17 cellular contexts compared by ENCODE assay signal in the genomic region with DNA sequence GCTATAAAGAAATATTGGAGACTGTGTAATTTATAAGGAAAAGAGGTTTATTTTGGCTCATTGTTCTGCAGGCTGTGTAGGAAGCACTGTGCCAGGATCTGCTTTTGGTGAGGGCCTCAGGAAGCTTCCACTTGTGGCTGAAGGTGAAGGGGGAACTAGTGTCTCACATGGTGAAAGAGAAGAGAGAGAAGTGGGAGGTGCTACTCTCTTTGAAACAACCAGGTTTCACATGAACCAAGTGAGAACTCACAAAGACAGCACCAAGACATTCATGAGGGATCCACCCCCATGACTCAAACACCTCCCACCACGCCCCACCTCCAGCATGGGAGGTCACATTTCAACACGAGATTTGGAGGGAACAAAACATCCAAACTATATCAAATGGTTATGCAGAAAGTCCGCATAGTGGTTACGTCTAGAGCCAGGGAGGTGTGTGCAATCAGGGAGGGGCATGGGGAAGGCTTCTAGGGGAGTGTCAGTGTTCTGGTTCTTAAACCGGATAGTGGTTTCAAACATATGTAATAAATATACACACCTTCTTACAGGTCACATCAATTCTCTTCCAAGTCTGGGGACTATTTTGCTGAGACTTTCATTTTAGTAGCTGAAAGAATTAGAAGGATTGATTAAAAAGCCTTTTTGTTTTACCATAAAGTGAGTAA.
"Had no signal": no experiment of that assay in that cellular context is flagged by ENCODE, and none has a peak within 500 bp of the region (broad histone marks: within the 10 kb centered on the region; RNA-seq: fewer than 3 reads in every experiment).

No MANE protein-coding gene starts in this region.

- ATAC-seq: activated CD4-positive, CD25-positive, alpha-beta regulatory T cell treated with anti-CD3 and anti-CD28 coated beads, Interleukin-2, amount 50 U/mL, for 24 hours; activated T-cell treated with anti-CD3 and anti-CD28 coated beads, Interleukin-2, amount 50 U/mL, for 4 hours; heart left ventricle; left lobe of liver had no signal

- H3K4me3 Mint-ChIP-seq: activated naive CD8-positive, alpha-beta T cell treated with anti-CD3 and anti-CD28 coated beads for 36 hours; activated T-cell treated with anti-CD3 and anti-CD28 coated beads, Interleukin-2, amount 50 U/mL, for 4 hours; memory B cell had no signal

- H3K4me3 ChIP-seq: esophagus muscularis mucosa, heart left ventricle, upper lobe of left lung had no signal

- H3K27ac Mint-ChIP-seq: activated naive CD8-positive, alpha-beta T cell treated with anti-CD3 and anti-CD28 coated beads for 36 hours had no signal

- H3K27me3 ChIP-seq: esophagus muscularis mucosa, heart left ventricle, upper lobe of left lung had no signal

- FAIRE-seq: TTC549 had no signal

- DNase-seq: activated CD4-positive, alpha-beta T cell treated with anti-CD3 and anti-CD28 coated beads, Interleukin-2, amount 50 U/mL, for 4 hours; activated gamma-delta T cell; activated naive CD8-positive, alpha-beta T cell treated with anti-CD3 and anti-CD28 coated beads for 36 hours; activated T-cell treated with anti-CD3 and anti-CD28 coated beads, Interleukin-2, amount 50 U/mL, for 4 hours; anterior cingulate cortex; foreskin fibroblast; heart left ventricle; islet precursor cell; stimulated activated CD4-positive, alpha-beta T cell treated with anti-CD3 and anti-CD28 coated beads, Interleukin-12 subunit alpha, Interleukin-12 subunit beta, amount 100 ng/mL, for 4 hours; stimulated activated naive CD4-positive, alpha-beta T cell treated with Interleukin-2 at 50 U/mL for 16 hours; T-helper 2 cell; upper lobe of left lung had no signal

- H3K27me3 Mint-ChIP-seq: memory B cell had no signal

- H3K9me3 ChIP-seq: esophagus muscularis mucosa, upper lobe of left lung had no signal

- H3K36me3 ChIP-seq: esophagus muscularis mucosa, heart left ventricle, upper lobe of left lung had no signal
